In genomic region chr1:212147581-212148033, GRCh38 we compare ENCODE assay signal across 16 cellular contexts.
DNase-seq lines count a peak whose midpoint lies in the region; ATAC-seq and TF ChIP-seq lines count a peak whose summit lies in the region.
"Had no signal": no experiment of that assay in that cellular context is flagged by ENCODE, and none has a peak within 500 bp of the region (broad histone marks: within the 10 kb centered on the region; RNA-seq: fewer than 3 reads in every experiment).

No MANE protein-coding gene starts in this region.

- no peak for TF ChIP-seq POLR2A in esophagus squamous epithelium (IDR thresholded peaks at IDR 0.05)

- H3K27ac ChIP-seq in esophagus squamous epithelium: peak overlapping the region; percentile 31 to 61 (median 49)
- H3K27ac ChIP-seq: left ventricle myocardium inferior, skin epidermis, suprapubic skin had no signal

- no peak overlapping the region for H3K27ac Mint-ChIP-seq in HFFc6

- H3K9me3 Mint-ChIP-seq in HFFc6: no peaks in the 10 kb centered on the region; the same call in 1 of the 2 replicates
- H3K9me3 Mint-ChIP-seq: central memory CD8-positive, alpha-beta T cell had no signal

- H3K27me3 Mint-ChIP-seq in HFFc6 (ENCODE audit: insufficient read depth): no peaks in the 10 kb centered on the region
- H3K27me3 Mint-ChIP-seq: central memory CD8-positive, alpha-beta T cell had no signal

- TF ChIP-seq CTCF in esophagus squamous epithelium (IDR thresholded peaks at IDR 0.05) (no peak), HFFc6 (IDR thresholded peaks at IDR 0.05) (no peak)

- no peaks in the 10 kb centered on the region for H3K36me3 ChIP-seq in esophagus squamous epithelium
- H3K36me3 ChIP-seq: left ventricle myocardium inferior, suprapubic skin had no signal

- 0 out of 2 replicates have a peak, but pooled peaks cover 7% of the 10 kb centered on the region for H3K4me1 Mint-ChIP-seq in HFFc6 (ENCODE audit: low read depth)
- H3K4me1 Mint-ChIP-seq: central memory CD8-positive, alpha-beta T cell had no signal

- WGBS in esophagus squamous epithelium, 2 donors: 39 to 41% methylated on average over 6 to 7 of the region's 7 CpGs

- H3K27me3 ChIP-seq in esophagus squamous epithelium: no peaks in the 10 kb centered on the region
- H3K27me3 ChIP-seq: suprapubic skin had no signal

- ATAC-seq in GM19395 (IDR thresholded peaks at IDR 0.05; ENCODE audit: unreplicated experiment): no peak
- ATAC-seq: SK-N-SH treated with all-trans-retinoic acid at 6 μM for 48 hours had no signal

- intact Hi-C loops in esophagus squamous epithelium (cut with DNase I): no loop called here

- no peak overlapping the region for H3K4me3 Mint-ChIP-seq in HFFc6
- H3K4me3 Mint-ChIP-seq: central memory CD8-positive, alpha-beta T cell had no signal

- H3K9me3 ChIP-seq in esophagus squamous epithelium: no peaks in the 10 kb centered on the region
- H3K9me3 ChIP-seq: left ventricle myocardium inferior, suprapubic skin had no signal

- H3K4me3 ChIP-seq in esophagus squamous epithelium: no peak overlapping the region
- H3K4me3 ChIP-seq: left ventricle myocardium inferior, skin epidermis, suprapubic skin had no signal

- DNase-seq in NCI-H1092 treated with DMSO at 0.1 percent for 48 hours (lab: John Stamatoyannopoulos, UW) (peak; percentile 34), NCI-H1092 (lab: John Stamatoyannopoulos, UW) (no peak), NCI-H510A (lab: John Stamatoyannopoulos, UW) (peak; percentile 46), esophagus squamous epithelium (lab: John Stamatoyannopoulos, UW) (no peak), smooth muscle cell of the brain vasculature (ENCODE audit: low read depth, low spot score) (peak; percentile 57), HFFc6 (no peak), SK-N-DZ (ENCODE audit: low spot score) (no peak)
- DNase-seq: 8988T; activated naive CD4-positive, alpha-beta T cell treated with Interleukin-2 at 50 U/mL for 16 hours; left ventricle myocardium inferior; NCI-H1930 had no signal

- H3K36me3 Mint-ChIP-seq in HFFc6 (ENCODE audit: low read depth): no peaks in the 10 kb centered on the region

- H3K4me1 ChIP-seq in esophagus squamous epithelium: peaks cover 0 to 33% (median 0%) of the 10 kb centered on the region in 3 donors

Comparison
In these comparisons a context has a peak if more than half of its experiments do, and no peak if none do; other contexts are left out.
1. DNase-seq: peak in NCI-H1092 treated with DMSO at 0.1 percent for 48 hours (single experiment), NCI-H510A (single experiment) and smooth muscle cell of the brain vasculature (single experiment); none in NCI-H1092 (single experiment), esophagus squamous epithelium (single experiment), HFFc6 (single experiment) and SK-N-DZ (single experiment).